Comparison of ENCODE assay signal across 17 cellular contexts in genomic region chr1:167278497-167278896, GRCh38. TPM values are rescaled to one million over a fixed set of nuclear protein-coding genes. Genes with fewer than 3 reads are reported as not detected.
A peak's percentile ranks its signal among the peaks of the same experiment; 100 is the strongest.
DNase-seq lines count a peak whose midpoint lies in the region; ATAC-seq and FAIRE-seq lines count a peak whose summit lies in the region.
"Had no signal": no experiment of that assay in that cellular context is flagged by ENCODE, and none has a peak within 500 bp of the region (broad histone marks: within the 10 kb centered on the region; RNA-seq: fewer than 3 reads in every experiment).

No MANE protein-coding gene starts in this region.

- no peaks in the 10 kb centered on the region for H3K27me3 Mint-ChIP-seq in T-helper 17 cell

- H3K4me1 Mint-ChIP-seq in T-helper 17 cell, result peaks cover 28% of the 10 kb centered on the region

- ATAC-seq in T-helper 17 cell (no peak), HG02981 (IDR thresholded peaks at IDR 0.05; ENCODE audit: unreplicated experiment) (no peak)
- ATAC-seq: GM12878, HepG2 had no signal

- peaks cover under 1 to 17% (median 4%) of the 10 kb centered on the region in 3 donors for H3K4me1 ChIP-seq in skeletal muscle tissue (ENCODE audit: control insufficient read depth in 3 of 3, insufficient read depth in 3 of 3, low read length in 3 of 3)
- H3K4me1 ChIP-seq: Caco-2 had no signal

- peak overlapping the region; percentile 46 for H3K27ac Mint-ChIP-seq in T-helper 17 cell
- H3K27ac Mint-ChIP-seq: CD8-positive, alpha-beta memory T cell had no signal

- no peak overlapping the region for H3K27ac ChIP-seq in skeletal muscle tissue (ENCODE audit: low read depth, low read length)
- H3K27ac ChIP-seq: BLaER1 had no signal

- H3K27me3 ChIP-seq in skeletal muscle tissue (ENCODE audit: control insufficient read depth in 3 of 3, insufficient read depth in 3 of 3, low read length in 3 of 3), result no peaks in the 10 kb centered on the region
- H3K27me3 ChIP-seq: BLaER1 had no signal

- peak overlapping the region in 2 of 3 donors; percentile 10 to 23 for H3K4me3 ChIP-seq in skeletal muscle tissue (ENCODE audit: low read length in 3 of 3)
- H3K4me3 ChIP-seq: BLaER1, GM12878, HAP-1 had no signal

- no peaks in the 10 kb centered on the region for H3K9me3 ChIP-seq in T-helper 17 cell (ENCODE audit: control insufficient read depth, low read length, poor library complexity, severe bottlenecking)
- H3K9me3 ChIP-seq in skeletal muscle tissue (ENCODE audit: control insufficient read depth in 3 of 3, low read length in 3 of 3), result no peaks in the 10 kb centered on the region
- H3K9me3 ChIP-seq: Caco-2, HAP-1 had no signal

- no peak overlapping the region for H3K4me3 Mint-ChIP-seq in T-helper 17 cell
- H3K4me3 Mint-ChIP-seq: CD8-positive, alpha-beta memory T cell had no signal

- H3K9ac ChIP-seq in skeletal muscle tissue (ENCODE audit: low read depth in 1 of 3, low read length in 3 of 3), result peak overlapping the region in 1 of 3 donors; percentile 30
- H3K9ac ChIP-seq: BLaER1 had no signal

- H3K36me3 Mint-ChIP-seq in T-helper 17 cell (ENCODE audit: low read depth), result peaks cover 6% of the 10 kb centered on the region

- no peaks in the 10 kb centered on the region for H3K36me3 ChIP-seq in skeletal muscle tissue (ENCODE audit: control insufficient read depth in 3 of 3, insufficient read depth in 3 of 3, low read length in 3 of 3)
- H3K36me3 ChIP-seq: BLaER1, HAP-1 had no signal

- FAIRE-seq in GM18507 (lab: Jason Lieb, UNC) (peak; percentile 55), frontal cortex (lab: Jason Lieb, UNC) (peak; percentile 52), GM19239 (lab: Jason Lieb, UNC) (no peak)
- FAIRE-seq: GM12878, HepG2, HTR-8/SVneo had no signal

- DNase-seq in GM18507 (ENCODE audit: extremely low spot score, insufficient read length, low read depth) (no peak), T-helper 17 cell (no peak), frontal cortex (ENCODE audit: low spot score in 2 of 2) (no peak), GM19239 (ENCODE audit: insufficient read length, low spot score) (no peak)
- DNase-seq in stimulated activated CD4-positive, alpha-beta T cell treated with anti-CD3 and anti-CD28 coated beads, Interleukin-15, amount 100 ng/mL, for 24 hours, result no peak
- DNase-seq: AML-193; Caco-2; CD8-positive, alpha-beta memory T cell; DMS53; GOT3 had no signal

RNA-seq across cellular contexts. Expression of gene POU2F1, which starts 57.8 kb away (rescaled TPM):
- total RNA-seq in T-helper 17 cell, result 10 to 100 TPM; 28.7 to 31.2 TPM
- total RNA-seq in frontal cortex, result 19.2 TPM
- 11.5 TPM for total RNA-seq in skeletal muscle tissue
